ENCODE assay signal across 9 cellular contexts in the genomic region with DNA sequence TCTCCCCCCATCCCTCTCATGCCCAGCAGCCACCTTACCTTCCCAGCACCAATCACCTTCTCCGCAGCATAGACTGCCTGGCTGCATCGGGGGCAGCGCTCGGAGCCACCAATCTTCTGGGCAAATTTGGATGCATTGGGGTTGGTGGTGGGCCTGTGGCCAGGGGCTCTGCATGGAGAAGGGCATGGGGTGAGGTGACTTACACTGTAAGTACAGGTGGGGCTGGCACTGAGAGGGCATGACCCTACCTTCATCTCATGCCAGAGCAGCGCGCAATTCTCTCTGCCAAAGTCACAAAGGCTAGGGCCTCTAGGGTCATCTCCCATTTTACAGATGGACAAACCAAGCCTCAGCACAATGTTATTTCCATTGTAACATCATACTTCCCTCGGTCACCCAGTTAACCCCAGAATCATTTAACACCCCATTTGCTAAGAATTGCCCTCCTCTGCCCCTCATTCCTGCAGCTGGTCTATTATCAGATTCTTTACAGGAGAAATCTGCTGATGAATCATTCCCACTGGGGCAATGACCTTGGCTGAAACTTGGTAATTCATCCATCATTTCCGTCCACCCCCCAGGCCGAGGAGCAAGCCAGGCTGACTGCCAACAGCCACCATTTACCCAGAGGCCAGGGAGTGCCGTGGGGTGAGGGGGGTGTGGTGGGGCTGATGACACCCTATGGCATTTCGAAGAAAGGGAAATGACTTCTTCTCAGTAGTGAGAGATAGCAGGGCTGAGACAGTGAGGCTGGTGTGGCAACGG. TPM values are rescaled to one million over a fixed set of nuclear protein-coding genes. Genes with fewer than 3 reads are reported as not detected.
A peak's percentile ranks its signal among the peaks of the same experiment; 100 is the strongest.
DNase-seq lines count a peak whose midpoint lies in the region; ATAC-seq, FAIRE-seq and TF ChIP-seq lines count a peak whose summit lies in the region.
"Had no signal": no experiment of that assay in that cellular context is flagged by ENCODE, and none has a peak within 500 bp of the region (broad histone marks: within the 10 kb centered on the region; RNA-seq: fewer than 3 reads in every experiment).

No MANE protein-coding gene starts in this region.

- no peak overlapping the region for H3K4me3 ChIP-seq in fibroblast of mammary gland (ENCODE audit: control insufficient read depth, low read depth, low read length)
- no peak overlapping the region for H3K4me3 ChIP-seq in pancreas
- no peak overlapping the region for H3K4me3 ChIP-seq in neural progenitor cell

- H3K4me2 ChIP-seq in neural progenitor cell, result no peak overlapping the region

- H3K4me3 Mint-ChIP-seq in neural progenitor cell, result no peak overlapping the region

- ATAC-seq in SK-N-SH treated with all-trans-retinoic acid at 6 μM for 48 hours (peak; percentile 76), pancreas (peak; percentile 44 to 84 (median 76)), HG02588 (IDR thresholded peaks at IDR 0.05; ENCODE audit: unreplicated experiment) (no peak), GM18519 (IDR thresholded peaks at IDR 0.05; ENCODE audit: low FRiP score, unreplicated experiment) (no peak), GM21526 (IDR thresholded peaks at IDR 0.05; ENCODE audit: low FRiP score, unreplicated experiment) (no peak)

- peaks cover 4% of the 10 kb centered on the region for H3K36me3 Mint-ChIP-seq in neural progenitor cell

- H3K27ac ChIP-seq in pancreas (peak overlapping the region in 3 of 4 donors; percentile 18 to 38 (median 33)), neural progenitor cell (no peak overlapping the region)
- H3K27ac ChIP-seq: VCaP had no signal

- FAIRE-seq in pancreas (lab: Jason Lieb, UNC), result no peak

- peaks cover 4% of the 10 kb centered on the region for H3K9me3 Mint-ChIP-seq in neural progenitor cell

- H3K4me1 Mint-ChIP-seq in neural progenitor cell, result peaks cover 7% of the 10 kb centered on the region

- intact Hi-C loops in pancreas (cut with DNase I), result no loop called here

- H3K9me3 ChIP-seq in pancreas, result no peaks in the 10 kb centered on the region
- no peaks in the 10 kb centered on the region for H3K9me3 ChIP-seq in neural progenitor cell (ENCODE audit: low read depth)

- H3K27me3 ChIP-seq in pancreas (no peaks in the 10 kb centered on the region), neural progenitor cell (no peaks in the 10 kb centered on the region)

- peaks cover 0 to 16% (median 11%) of the 10 kb centered on the region in 3 donors for H3K4me1 ChIP-seq in pancreas
- peaks cover 8% of the 10 kb centered on the region for H3K4me1 ChIP-seq in neural progenitor cell

- no peaks in the 10 kb centered on the region for H4K20me1 ChIP-seq in neural progenitor cell (ENCODE audit: low read depth)

- no peak overlapping the region for H3K27ac Mint-ChIP-seq in neural progenitor cell

- peaks cover 3% of the 10 kb centered on the region for H3K27me3 Mint-ChIP-seq in neural progenitor cell (ENCODE audit: insufficient read depth, low read depth)

- TF ChIP-seq CTCF in fibroblast of mammary gland (conservative IDR thresholded peaks at IDR 0.05; ENCODE audit: control insufficient read depth, insufficient read depth, low read depth, low read length) (no peak), pancreas (IDR thresholded peaks at IDR 0.05) (no peak), neural progenitor cell (IDR thresholded peaks at IDR 0.05) (no peak)

- peaks cover 0 to 34% (median 7%) of the 10 kb centered on the region in 3 donors for H3K36me3 ChIP-seq in pancreas
- H3K36me3 ChIP-seq in neural progenitor cell, result no peaks in the 10 kb centered on the region

- WGBS in pancreas, 2 donors, result 66 to 71% methylated on average over 12 of the region's 12 CpGs

- H2AFZ ChIP-seq in neural progenitor cell (replicated peaks), result no peak overlapping the region

- H3F3A ChIP-seq in neural progenitor cell (ENCODE audit: low read depth), result no peaks in the 10 kb centered on the region

- DNase-seq in COLO829 (ENCODE audit: low spot score) (peak; percentile 92), fibroblast of mammary gland (ENCODE audit: low read depth) (peak; percentile 96), pancreas (peak in 3 of 6 donors; percentile 58 to 73 (median 70)), neural progenitor cell (ENCODE audit: low spot score) (no peak)

- H3K9ac ChIP-seq in neural progenitor cell, result no peak overlapping the region

- no peaks in the 10 kb centered on the region for H3K79me2 ChIP-seq in neural progenitor cell (ENCODE audit: low read depth)

TF ChIP-seq in SK-N-SH treated with all-trans-retinoic acid at 6 μM for 48 hours, 23 proteins besides CTCF, POLR2A, EP300 and RAD21:
- TF ChIP-seq, protein P1, sequence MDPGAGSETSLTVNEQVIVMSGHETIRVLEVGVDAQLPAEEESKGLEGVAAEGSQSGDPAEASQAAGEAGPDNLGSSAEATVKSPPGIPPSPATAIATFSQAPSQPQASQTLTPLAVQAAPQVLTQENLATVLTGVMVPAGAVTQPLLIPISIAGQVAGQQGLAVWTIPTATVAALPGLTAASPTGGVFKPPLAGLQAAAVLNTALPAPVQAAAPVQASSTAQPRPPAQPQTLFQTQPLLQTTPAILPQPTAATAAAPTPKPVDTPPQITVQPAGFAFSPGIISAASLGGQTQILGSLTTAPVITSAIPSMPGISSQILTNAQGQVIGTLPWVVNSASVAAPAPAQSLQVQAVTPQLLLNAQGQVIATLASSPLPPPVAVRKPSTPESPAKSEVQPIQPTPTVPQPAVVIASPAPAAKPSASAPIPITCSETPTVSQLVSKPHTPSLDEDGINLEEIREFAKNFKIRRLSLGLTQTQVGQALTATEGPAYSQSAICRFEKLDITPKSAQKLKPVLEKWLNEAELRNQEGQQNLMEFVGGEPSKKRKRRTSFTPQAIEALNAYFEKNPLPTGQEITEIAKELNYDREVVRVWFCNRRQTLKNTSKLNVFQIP (CRISPR knock-in tag; IDR thresholded peaks at IDR 0.05; ENCODE audit: borderline replicate concordance, low read depth), result no peak
- TF ChIP-seq ZC3H10 (CRISPR knock-in tag; IDR thresholded peaks at IDR 0.05) (peak; percentile 74; the same call in 1 of the 2 replicates), TCF4 (CRISPR knock-in tag; IDR thresholded peaks at IDR 0.05; ENCODE audit: borderline replicate concordance) (no peak), ESRRG (CRISPR knock-in tag; IDR thresholded peaks at IDR 0.05) (no peak), TSHZ2 (CRISPR knock-in tag; IDR thresholded peaks at IDR 0.05) (no peak), GLIS3 (CRISPR knock-in tag; IDR thresholded peaks at IDR 0.05) (no peak), ZNF565 (CRISPR knock-in tag; conservative IDR thresholded peaks at IDR 0.05; ENCODE audit: low read depth) (no peak), SNAI2 (CRISPR knock-in tag; IDR thresholded peaks at IDR 0.05) (no peak), ZFP3 (CRISPR knock-in tag; IDR thresholded peaks at IDR 0.05) (no peak), ZNF70 (CRISPR knock-in tag; IDR thresholded peaks at IDR 0.05) (no peak), TOX (CRISPR knock-in tag; IDR thresholded peaks at IDR 0.05; ENCODE audit: borderline replicate concordance) (peak; percentile 78), RARB (CRISPR knock-in tag; IDR thresholded peaks at IDR 0.05) (peak; percentile 59; the same call in 1 of the 2 replicates)
- TF ChIP-seq, protein P2, sequence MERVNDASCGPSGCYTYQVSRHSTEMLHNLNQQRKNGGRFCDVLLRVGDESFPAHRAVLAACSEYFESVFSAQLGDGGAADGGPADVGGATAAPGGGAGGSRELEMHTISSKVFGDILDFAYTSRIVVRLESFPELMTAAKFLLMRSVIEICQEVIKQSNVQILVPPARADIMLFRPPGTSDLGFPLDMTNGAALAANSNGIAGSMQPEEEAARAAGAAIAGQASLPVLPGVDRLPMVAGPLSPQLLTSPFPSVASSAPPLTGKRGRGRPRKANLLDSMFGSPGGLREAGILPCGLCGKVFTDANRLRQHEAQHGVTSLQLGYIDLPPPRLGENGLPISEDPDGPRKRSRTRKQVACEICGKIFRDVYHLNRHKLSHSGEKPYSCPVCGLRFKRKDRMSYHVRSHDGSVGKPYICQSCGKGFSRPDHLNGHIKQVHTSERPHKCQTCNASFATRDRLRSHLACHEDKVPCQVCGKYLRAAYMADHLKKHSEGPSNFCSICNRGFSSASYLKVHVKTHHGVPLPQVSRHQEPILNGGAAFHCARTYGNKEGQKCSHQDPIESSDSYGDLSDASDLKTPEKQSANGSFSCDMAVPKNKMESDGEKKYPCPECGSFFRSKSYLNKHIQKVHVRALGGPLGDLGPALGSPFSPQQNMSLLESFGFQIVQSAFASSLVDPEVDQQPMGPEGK (CRISPR knock-in tag; IDR thresholded peaks at IDR 0.05; ENCODE audit: borderline replicate concordance), result peak; percentile 16; the same call in 1 of the 2 replicates

RNA-seq across cellular contexts. Expression of gene CSRP1, which starts 17.9 kb away (rescaled TPM):
- 10 to 100 TPM; 49.6 to 91.9 (median 54.8) TPM for total RNA-seq in pancreas
- polyA plus RNA-seq in pancreas, result 100 to 1,000 TPM in 1 of 2 donors, 10 to 100 TPM in 1; 91.9 to 103 TPM
- 2.5 and 4.1 TPM in 2 replicates for total RNA-seq in neural progenitor cell (ENCODE audit: low replicate concordance)

RNA-seq across cellular contexts. Expression of gene PHLDA3, which starts 20.0 kb away (rescaled TPM):
- total RNA-seq in pancreas (10 to 100 TPM in 4 of 6 donors, 1 to 10 TPM in 2; 8.6 to 24.4 (median 15.7) TPM), neural progenitor cell (ENCODE audit: low replicate concordance) (1.9 and 11.8 TPM in 2 replicates)
- 10 to 100 TPM; 10.8 to 11.9 TPM for polyA plus RNA-seq in pancreas

RNA-seq across cellular contexts. Expression of gene NAV1, which starts 49.9 kb away (rescaled TPM):
- 10 to 100 TPM in 2 of 6 donors, 1 to 10 TPM in 4; 6.0 to 13.6 (median 8.1) TPM for total RNA-seq in pancreas
- polyA plus RNA-seq in pancreas, result 1 to 10 TPM; 5.6 TPM
- 60.7 and 83.0 TPM in 2 replicates for total RNA-seq in neural progenitor cell (ENCODE audit: low replicate concordance)

Comparison
In these comparisons a context has a peak if more than half of its experiments do, and no peak if none do; other contexts are left out.
1. ATAC-seq: peak in SK-N-SH treated with all-trans-retinoic acid at 6 μM for 48 hours (single experiment) and pancreas (4 of 4); none in HG02588 (single experiment), GM18519 (single experiment) and GM21526 (single experiment).
2. RNA of gene CSRP1, which starts 17.9 kb away (total RNA-seq): 49.6 to 91.9 TPM in pancreas; 2.5 to 4.1 TPM in neural progenitor cell; every median in the first group is over 10 times any median in the second.